ENCODE assay signal across 8 cellular contexts in genomic region chr3:161851941-161852566, GRCh38.
A peak's percentile ranks its signal among the peaks of the same experiment; 100 is the strongest.
DNase-seq lines count a peak whose midpoint lies in the region; ATAC-seq and TF ChIP-seq lines count a peak whose summit lies in the region.

No MANE protein-coding gene starts in this region.

- no peaks in the 10 kb centered on the region for H3K27me3 ChIP-seq in PC-9 (ENCODE audit: insufficient read depth, low read depth)

- CTCF ChIA-PET in PC-9 (lab: Charles Lee) = no interaction called here

- H3K9me2 ChIP-seq in PC-9 (ENCODE audit: insufficient read depth) = no peaks in the 10 kb centered on the region

- no peaks in the 10 kb centered on the region for H4K20me1 ChIP-seq in PC-9 (ENCODE audit: insufficient read depth)

- POLR2A ChIA-PET in PC-9 (lab: Charles Lee; ENCODE audit: unreplicated experiment) = no interaction called here

- intact Hi-C loops in PC-9 (cut with micrococcal nuclease; ENCODE audit: unreplicated experiment) = loop anchor here (2.0 to 5.0 kb wide), 4 partner anchors 291 to 1640 kb away; no protein-coding TSS in a partner anchor

- DNase-seq in NOMO-1 (lab: John Stamatoyannopoulos, UW; ENCODE audit: unreplicated experiment in 2 of 2) = peak; percentile 7 to 26
- no peak for DNase-seq in NOMO-1 treated with dmso at 0.1 percent for 144 hours (lab: John Stamatoyannopoulos, UW; ENCODE audit: unreplicated experiment)
- DNase-seq in PC-9 = peak in 1 of 2 experiments; percentile 64
- peak; percentile 70 for DNase-seq in choroid plexus epithelial cell (ENCODE audit: low read depth)
- peak; percentile 26 to 49 for DNase-seq in lung microvascular endothelial cell (ENCODE audit: low read depth in 2 of 2)
- DNase-seq in GM19240 (ENCODE audit: insufficient read length, low spot score) = no peak

- H3K27ac ChIP-seq in PC-9 = no peak overlapping the region

- H2AFZ ChIP-seq in PC-9 = no peak overlapping the region

- no peak overlapping the region for H3K4me2 ChIP-seq in PC-9

- H3K36me3 ChIP-seq in PC-9 (ENCODE audit: low read depth) = no peaks in the 10 kb centered on the region

- H3F3A ChIP-seq in PC-9 (ENCODE audit: insufficient read depth, low read depth) = no peaks in the 10 kb centered on the region

- H3K79me2 ChIP-seq in PC-9 (ENCODE audit: low read depth) = no peaks in the 10 kb centered on the region

- ATAC-seq in GM21360 (IDR thresholded peaks at IDR 0.05; ENCODE audit: unreplicated experiment) = peak; percentile 86
- peak; percentile 88 for ATAC-seq in HG03457 (IDR thresholded peaks at IDR 0.05; ENCODE audit: unreplicated experiment)

- no TSS peak for BruUV-seq in PC-9 (replicated peaks; lab: Mats Ljungman, UMichigan)

- TF ChIP-seq CTCF in PC-9 (conservative IDR thresholded peaks at IDR 0.05) (peak; percentile 90), choroid plexus epithelial cell (conservative IDR thresholded peaks at IDR 0.05; ENCODE audit: low read depth, low read length) (peak; percentile 94)

- H3K9me3 ChIP-seq in PC-9 (ENCODE audit: insufficient read depth, low read depth) = no peaks in the 10 kb centered on the region

- H3K4me1 ChIP-seq in PC-9 (replicated peaks; ENCODE audit: insufficient read depth) = no peaks in the 10 kb centered on the region

- H3K4me3 ChIP-seq in PC-9 = no peak overlapping the region
- no peak overlapping the region for H3K4me3 ChIP-seq in choroid plexus epithelial cell (ENCODE audit: low read depth, low read length)

Comparison
In these comparisons a context has a peak if more than half of its experiments do, and no peak if none do; other contexts are left out.
1. DNase-seq: peak in NOMO-1 (2 of 2), choroid plexus epithelial cell (single experiment) and lung microvascular endothelial cell (2 of 2); none in NOMO-1 treated with dmso at 0.1 percent for 144 hours (single experiment) and GM19240 (single experiment).